8 cellular contexts compared by ENCODE assay signal in genomic region chr10:79137404-79137803, GRCh38.
DNase-seq lines count a peak whose midpoint lies in the region; ATAC-seq, FAIRE-seq and TF ChIP-seq lines count a peak whose summit lies in the region.

No MANE protein-coding gene starts in this region.

- H3K4me1 ChIP-seq in adrenal gland (replicated peaks in 1 of 2) (peaks cover 50 to 83% of the 10 kb centered on the region in 2 donors), pancreas (peaks cover 0 to 19% (median 7%) of the 10 kb centered on the region in 3 donors)

- TF ChIP-seq CTCF in adrenal gland (IDR thresholded peaks at IDR 0.05) (no peak), pancreas (IDR thresholded peaks at IDR 0.05) (no peak)

- H3K36me3 ChIP-seq in adrenal gland (replicated peaks in 1 of 2) (peaks cover 0 to 12% of the 10 kb centered on the region in 2 donors), pancreas (peaks cover 0 to 20% (median 7%) of the 10 kb centered on the region in 3 donors)

- WGBS in adrenal gland, 4 donors = 40 to 52% (median 50%) methylated on average over 3 to 9 of the region's 9 CpGs
- WGBS in pancreas, 2 donors = 59 to 71% methylated on average over 7 to 9 of the region's 9 CpGs

- H3K27me3 ChIP-seq in adrenal gland (no peaks in the 10 kb centered on the region), pancreas (no peaks in the 10 kb centered on the region)

- no peaks in the 10 kb centered on the region for H3K9me3 ChIP-seq in adrenal gland (replicated peaks in 1 of 3)
- no peaks in the 10 kb centered on the region for H3K9me3 ChIP-seq in pancreas

- ATAC-seq in GM18502 (IDR thresholded peaks at IDR 0.05; ENCODE audit: poor library complexity, unreplicated experiment) (peak; percentile 11), HG02884 (IDR thresholded peaks at IDR 0.05; ENCODE audit: unreplicated experiment) (peak; percentile 18), pancreas (peak in 3 of 4 donors; percentile 5 to 15 (median 6))

- intact Hi-C loops in adrenal gland (cut with DNase I) = no loop called here
- intact Hi-C loops in pancreas (cut with DNase I) = no loop called here

- no peak for TF ChIP-seq POLR2A in adrenal gland (IDR thresholded peaks at IDR 0.05)

- DNase-seq in adrenal gland (no peak), pancreas (no peak), NCI-H2081 (lab: John Stamatoyannopoulos, UW) (no peak), NCI-H774 (lab: John Stamatoyannopoulos, UW) (no peak), iPS-NIHi7 (ENCODE audit: extremely low spot score) (no peak)
- DNase-seq in activated CD4-positive, alpha-beta T cell treated with anti-CD3 and anti-CD28 coated beads for 4 hours = no peak

- FAIRE-seq in pancreas (lab: Jason Lieb, UNC) = no peak

- H3K27ac ChIP-seq in adrenal gland = peak overlapping the region in 4 of 5 donors; percentile 34 to 83 (median 71)
- peak overlapping the region in 2 of 4 donors; percentile 3 to 15 for H3K27ac ChIP-seq in pancreas

- H3K4me3 ChIP-seq in adrenal gland (no peak overlapping the region), pancreas (no peak overlapping the region)
